Comparison of ENCODE assay signal across 25 cellular contexts in genomic region chr3:10457560-10457959, GRCh38. TPM values are rescaled to one million over a fixed set of nuclear protein-coding genes. Genes with fewer than 3 reads are reported as not detected.
DNase-seq lines count a peak whose midpoint lies in the region; ATAC-seq and TF ChIP-seq lines count a peak whose summit lies in the region.
"Had no signal": no experiment of that assay in that cellular context is flagged by ENCODE, and none has a peak within 500 bp of the region (broad histone marks: within the 10 kb centered on the region; RNA-seq: fewer than 3 reads in every experiment).

No MANE protein-coding gene starts in this region.

- H3K9me3 ChIP-seq in mesenchymal stem cell (ENCODE audit: control insufficient read depth, low read length): no peaks in the 10 kb centered on the region
- H3K9me3 ChIP-seq in T-helper 17 cell (ENCODE audit: control insufficient read depth, low read length, poor library complexity, severe bottlenecking): peaks cover 2% of the 10 kb centered on the region
- H3K9me3 ChIP-seq: Peyer's patch had no signal

- WGBS in mesenchymal stem cell: 36% methylated on average over 3 of the region's 3 CpGs

- no peaks in the 10 kb centered on the region for H3K4me1 ChIP-seq in mesenchymal stem cell (ENCODE audit: control insufficient read depth, insufficient read depth, low read depth, low read length)

- peaks cover 10% of the 10 kb centered on the region for H3K9me3 Mint-ChIP-seq in glutamatergic neuron (ENCODE audit: unreplicated experiment)

- no peak overlapping the region for H3K27ac ChIP-seq in mesenchymal stem cell (ENCODE audit: low read length, poor library complexity, severe bottlenecking)
- H3K27ac ChIP-seq: Peyer's patch had no signal

- H3K4me3 ChIP-seq in mesenchymal stem cell (ENCODE audit: insufficient read depth in 1 of 2, low read depth in 1 of 2, low read length in 2 of 2): no peak overlapping the region
- H3K4me3 ChIP-seq: Peyer's patch had no signal

- no peak overlapping the region for H3K9ac ChIP-seq in mesenchymal stem cell (ENCODE audit: low read length)

- no peak overlapping the region for H3K4ac ChIP-seq in mesenchymal stem cell (ENCODE audit: low read depth in 1 of 2, low read length in 2 of 2)

- TF ChIP-seq CTCF in glutamatergic neuron (IDR thresholded peaks at IDR 0.05; ENCODE audit: partially characterized antibody, unreplicated experiment): no peak

- H3K27ac Mint-ChIP-seq in glutamatergic neuron (ENCODE audit: unreplicated experiment): peak overlapping the region; percentile 6
- H3K27ac Mint-ChIP-seq in T-helper 17 cell: no peak overlapping the region
- H3K27ac Mint-ChIP-seq: CD4-positive, alpha-beta memory T cell had no signal

- H3K27me3 Mint-ChIP-seq in glutamatergic neuron (ENCODE audit: unreplicated experiment): peaks cover 23% of the 10 kb centered on the region
- peaks cover 31% of the 10 kb centered on the region for H3K27me3 Mint-ChIP-seq in T-helper 17 cell

- no peak overlapping the region for H4K8ac ChIP-seq in mesenchymal stem cell (ENCODE audit: low read length)

- H2BK120ac ChIP-seq in mesenchymal stem cell (ENCODE audit: low read depth, low read length): no peak overlapping the region

- H3K4me2 ChIP-seq in mesenchymal stem cell (ENCODE audit: low read length, poor library complexity, severe bottlenecking): no peak overlapping the region

- H3K14ac ChIP-seq in mesenchymal stem cell (ENCODE audit: low read length in 2 of 2): no peak overlapping the region

- H2BK12ac ChIP-seq in mesenchymal stem cell (ENCODE audit: low read length in 2 of 2): no peak overlapping the region

- peak; percentile 52 for ATAC-seq in HG02798 (IDR thresholded peaks at IDR 0.05; ENCODE audit: poor library complexity, unreplicated experiment)
- ATAC-seq in HG02588 (IDR thresholded peaks at IDR 0.05; ENCODE audit: unreplicated experiment): no peak
- ATAC-seq in T-helper 17 cell: no peak
- ATAC-seq: SK-N-SH treated with all-trans-retinoic acid at 6 μM for 48 hours had no signal

- H3K36me3 ChIP-seq in mesenchymal stem cell (ENCODE audit: control insufficient read depth in 1 of 2, insufficient read depth in 2 of 2, low read depth in 1 of 2, low read length in 2 of 2): no peaks in the 10 kb centered on the region
- H3K36me3 ChIP-seq: Peyer's patch had no signal

- H3K4me1 Mint-ChIP-seq in glutamatergic neuron (ENCODE audit: low read depth, unreplicated experiment) (peaks cover 56% of the 10 kb centered on the region), T-helper 17 cell (no peaks in the 10 kb centered on the region)

- no peak overlapping the region for H3K18ac ChIP-seq in mesenchymal stem cell (ENCODE audit: low read depth in 1 of 2, low read length in 2 of 2)

- H2BK15ac ChIP-seq in mesenchymal stem cell (ENCODE audit: low read depth, poor library complexity, severe bottlenecking): no peak overlapping the region

- no peak overlapping the region for H2AK5ac ChIP-seq in mesenchymal stem cell (ENCODE audit: low read length, severe bottlenecking)

- H3K79me1 ChIP-seq in mesenchymal stem cell (replicated peaks; ENCODE audit: low read length, poor library complexity, severe bottlenecking): no peaks in the 10 kb centered on the region

- DNase-seq in CD1c-positive myeloid dendritic cell (ENCODE audit: extremely low spot score): peak; percentile 8
- DNase-seq in NOMO-1 treated with DMSO at 0.1 percent for 48 hours (lab: John Stamatoyannopoulos, UW; ENCODE audit: unreplicated experiment): peak; percentile 43
- no peak for DNase-seq in glutamatergic neuron
- DNase-seq in hypothalamus (lab: John Stamatoyannopoulos, UW): no peak
- DNase-seq in mesenchymal stem cell: no peak
- no peak for DNase-seq in T-helper 17 cell
- DNase-seq: CD4-positive, alpha-beta memory T cell; DMS79 treated with DMSO at 0.1 percent for 48 hours; GDM1; HCEC 1CT; IMR-90; Kasumi-1; NCI-H1436; NCI-H2029; NCI-H2171; NCI-H446; NCI-H69; NK-92 treated with Interleukin-12 subunit alpha and Interleukin-12 subunit beta, amount 100 ng/mL, for 24 hours; Peyer's patch; SHP77 treated with DMSO at 0.1 percent for 48 hours had no signal

- H3K23ac ChIP-seq in mesenchymal stem cell (ENCODE audit: low read length in 2 of 2): no peak overlapping the region

- H3K36me3 Mint-ChIP-seq in glutamatergic neuron (ENCODE audit: unreplicated experiment): peaks cover 5% of the 10 kb centered on the region
- H3K36me3 Mint-ChIP-seq in T-helper 17 cell (ENCODE audit: low read depth): no peaks in the 10 kb centered on the region
- H3K36me3 Mint-ChIP-seq: CD4-positive, alpha-beta memory T cell had no signal

- peaks cover 42 to 76% of the 10 kb centered on the region in 2 experiments for H3K27me3 ChIP-seq in mesenchymal stem cell (ENCODE audit: control insufficient read depth in 1 of 2, insufficient read depth in 1 of 2, low read length in 2 of 2)
- H3K27me3 ChIP-seq: Peyer's patch had no signal

- no peak overlapping the region for H4K91ac ChIP-seq in mesenchymal stem cell (ENCODE audit: low read length)

- no peak overlapping the region for H2BK5ac ChIP-seq in mesenchymal stem cell (ENCODE audit: low read depth, low read length, poor library complexity, severe bottlenecking)

- H3K4me3 Mint-ChIP-seq in glutamatergic neuron (ENCODE audit: unreplicated experiment): no peak overlapping the region
- H3K4me3 Mint-ChIP-seq in T-helper 17 cell: no peak overlapping the region
- H3K4me3 Mint-ChIP-seq: CD4-positive, alpha-beta memory T cell had no signal

- H2AFZ ChIP-seq in mesenchymal stem cell (ENCODE audit: low read depth, low read length): no peak overlapping the region

RNA-seq across cellular contexts. Expression of gene ATP2B2, which starts 47.8 kb away (rescaled TPM):
- total RNA-seq in glutamatergic neuron (ENCODE audit: unreplicated experiment) (31.2 TPM), T-helper 17 cell (not detected)
- not detected for polyA plus RNA-seq in mesenchymal stem cell (2013, experiment 1 of 2)
- polyA plus RNA-seq in mesenchymal stem cell (2013, experiment 2 of 2): not detected
- total RNA-seq: CD4-positive, alpha-beta memory T cell; HT-29; Peyer's patch; T-helper 1 cell treated with Interleukin-12 subunit alpha and Interleukin-12 subunit beta and Interleukin-4 antibody, amounts not matched to agents 30 ng/mL and 1 ng/mL, for 36 hours had no signal
- polyA plus RNA-seq: CD4-positive, alpha-beta memory T cell had no signal

Comparison
In these comparisons a context has a peak if more than half of its experiments do, and no peak if none do; other contexts are left out.
1. DNase-seq: peak in CD1c-positive myeloid dendritic cell (single experiment) and NOMO-1 treated with DMSO at 0.1 percent for 48 hours (single experiment); none in glutamatergic neuron (single experiment), hypothalamus (0 of 51), mesenchymal stem cell (single experiment) and T-helper 17 cell (0 of 3).
2. RNA of gene ATP2B2, which starts 47.8 kb away (total RNA-seq): 31.2 TPM in glutamatergic neuron (single experiment); not detected in T-helper 17 cell; every median in the first group is over 10 times any median in the second.